In genomic region chr6:28866342-28867077, GRCh38 we compare ENCODE assay signal across 1 cellular context.
TF ChIP-seq lines count a peak whose summit lies in the region.

No MANE protein-coding gene starts in this region.

TF ChIP-seq in HepG2, 621 proteins besides CTCF, POLR2A, EP300 and RAD21 (continued from another document and continues in another):
- TF ChIP-seq ZNF609 (CRISPR knock-in tag; IDR thresholded peaks at IDR 0.05; ENCODE audit: borderline replicate concordance) (peak; percentile 53; the same call in 1 of the 2 replicates), ZNF839 (CRISPR knock-in tag; IDR thresholded peaks at IDR 0.05; ENCODE audit: borderline replicate concordance) (0 out of 2 replicates have a peak, but pooled peaks have one; percentile 36), ZNF790 (CRISPR knock-in tag; IDR thresholded peaks at IDR 0.05; ENCODE audit: borderline replicate concordance) (peak; percentile 89; the same call in 1 of the 2 replicates), ZSCAN25 (CRISPR knock-in tag; IDR thresholded peaks at IDR 0.05) (peak; percentile 93), ZNF550 (CRISPR knock-in tag; IDR thresholded peaks at IDR 0.05; ENCODE audit: borderline replicate concordance) (no peak), GATAD1 (CRISPR knock-in tag; IDR thresholded peaks at IDR 0.05) (0 out of 2 replicates have a peak, but pooled peaks have one; percentile 28), ZNF124 (CRISPR knock-in tag; IDR thresholded peaks at IDR 0.05) (peak; percentile 53; the same call in 1 of the 2 replicates), TCF12 (IDR thresholded peaks at IDR 0.05) (no peak), TCF12 (CRISPR knock-in tag; IDR thresholded peaks at IDR 0.05) (peak; percentile 74; the same call in 1 of the 2 replicates), SIN3A (IDR thresholded peaks at IDR 0.05; ENCODE audit: borderline replicate concordance, low read depth, low read length) (peak; percentile 53; the same call in 1 of the 2 replicates), ZNF24 (IDR thresholded peaks at IDR 0.05) (0 out of 2 replicates have a peak, but pooled peaks have one; percentile 13), GATAD2A (CRISPR knock-in tag; IDR thresholded peaks at IDR 0.05) (peak; percentile 41; the same call in 1 of the 2 replicates), ZNF629 (CRISPR knock-in tag; conservative IDR thresholded peaks at IDR 0.05) (no peak; the same call in 1 of the 2 replicates), ZNF598 (CRISPR knock-in tag; IDR thresholded peaks at IDR 0.05; ENCODE audit: borderline replicate concordance) (peak; percentile 93), ZNF850 (CRISPR knock-in tag; conservative IDR thresholded peaks at IDR 0.05) (no peak), MIER2 (CRISPR knock-in tag; IDR thresholded peaks at IDR 0.05) (peak; percentile 59; the same call in 1 of the 2 replicates), HDAC1 (CRISPR knock-in tag; IDR thresholded peaks at IDR 0.05) (peak; percentile 70), EHMT2 (IDR thresholded peaks at IDR 0.05; ENCODE audit: borderline replicate concordance, low read depth, low read length) (no peak), ZFP36L2 (CRISPR knock-in tag; IDR thresholded peaks at IDR 0.05) (no peak), ZNF260 (CRISPR knock-in tag; IDR thresholded peaks at IDR 0.05; ENCODE audit: borderline replicate concordance, low read depth) (no peak), POLR2G (IDR thresholded peaks at IDR 0.05; ENCODE audit: low read depth, low read length) (peak; percentile 63), SRSF1 (optimal IDR thresholded peaks at IDR 0.05; ENCODE audit: low read depth, low read length) (no peak), KMT2A (CRISPR knock-in tag; IDR thresholded peaks at IDR 0.05) (peak; percentile 61; the same call in 1 of the 2 replicates), ZNF563 (CRISPR knock-in tag; IDR thresholded peaks at IDR 0.05) (peak; percentile 98), ZNF207 (IDR thresholded peaks at IDR 0.05; ENCODE audit: borderline replicate concordance) (no peak), FOSL2 (CRISPR knock-in tag; IDR thresholded peaks at IDR 0.05) (peak; percentile 10; the same call in 1 of the 2 replicates), MXI1 (IDR thresholded peaks at IDR 0.05; ENCODE audit: borderline replicate concordance, low read depth, low read length) (no peak), MED1 (CRISPR knock-in tag; IDR thresholded peaks at IDR 0.05) (peak; percentile 56; the same call in 1 of the 2 replicates), ZNF253 (CRISPR knock-in tag; IDR thresholded peaks at IDR 0.05; ENCODE audit: borderline replicate concordance) (peak; percentile 20; the same call in 1 of the 2 replicates), MAFG (CRISPR knock-in tag; IDR thresholded peaks at IDR 0.05) (no peak), GMEB1 (CRISPR knock-in tag; IDR thresholded peaks at IDR 0.05; ENCODE audit: borderline replicate concordance) (peak; percentile 70; the same call in 1 of the 2 replicates), PCBP2 (optimal IDR thresholded peaks at IDR 0.05; ENCODE audit: low read depth, low read length, poor library complexity, severe bottlenecking) (no peak), MEIS1 (CRISPR knock-in tag; IDR thresholded peaks at IDR 0.05; ENCODE audit: borderline replicate concordance) (peak; percentile 44; the same call in 1 of the 2 replicates), GATA4 (IDR thresholded peaks at IDR 0.05; ENCODE audit: borderline replicate concordance, low read depth) (no peak), ZNF468 (CRISPR knock-in tag; IDR thresholded peaks at IDR 0.05) (no peak), ZNF670 (CRISPR knock-in tag; IDR thresholded peaks at IDR 0.05; ENCODE audit: borderline replicate concordance) (peak; percentile 75), ZNF18 (CRISPR knock-in tag; IDR thresholded peaks at IDR 0.05; ENCODE audit: insufficient replicate concordance) (peak; percentile 76), ZNF17 (CRISPR knock-in tag; IDR thresholded peaks at IDR 0.05) (no peak), ZNF264 (CRISPR knock-in tag; IDR thresholded peaks at IDR 0.05) (peak; percentile 62; the same call in 1 of the 2 replicates)
- TF ChIP-seq, protein P1, sequence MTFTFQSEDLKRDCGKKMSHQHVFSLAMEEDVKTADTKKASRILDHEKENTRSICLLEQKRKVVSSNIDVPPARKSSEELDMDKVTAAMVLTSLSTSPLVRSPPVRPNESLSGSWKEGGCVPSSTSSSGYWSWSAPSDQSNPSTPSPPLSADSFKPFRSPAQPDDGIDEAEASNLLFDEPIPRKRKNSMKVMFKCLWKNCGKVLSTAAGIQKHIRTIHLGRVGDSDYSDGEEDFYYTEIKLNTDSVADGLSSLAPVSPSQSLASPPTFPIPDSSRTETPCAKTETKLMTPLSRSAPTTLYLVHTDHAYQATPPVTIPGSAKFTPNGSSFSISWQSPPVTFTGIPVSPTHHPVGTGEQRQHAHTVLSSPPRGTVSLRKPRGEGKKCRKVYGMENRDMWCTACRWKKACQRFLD (CRISPR knock-in tag; IDR thresholded peaks at IDR 0.05; ENCODE audit: borderline replicate concordance), result peak; percentile 90; the same call in 1 of the 2 replicates
- TF ChIP-seq, protein P2, sequence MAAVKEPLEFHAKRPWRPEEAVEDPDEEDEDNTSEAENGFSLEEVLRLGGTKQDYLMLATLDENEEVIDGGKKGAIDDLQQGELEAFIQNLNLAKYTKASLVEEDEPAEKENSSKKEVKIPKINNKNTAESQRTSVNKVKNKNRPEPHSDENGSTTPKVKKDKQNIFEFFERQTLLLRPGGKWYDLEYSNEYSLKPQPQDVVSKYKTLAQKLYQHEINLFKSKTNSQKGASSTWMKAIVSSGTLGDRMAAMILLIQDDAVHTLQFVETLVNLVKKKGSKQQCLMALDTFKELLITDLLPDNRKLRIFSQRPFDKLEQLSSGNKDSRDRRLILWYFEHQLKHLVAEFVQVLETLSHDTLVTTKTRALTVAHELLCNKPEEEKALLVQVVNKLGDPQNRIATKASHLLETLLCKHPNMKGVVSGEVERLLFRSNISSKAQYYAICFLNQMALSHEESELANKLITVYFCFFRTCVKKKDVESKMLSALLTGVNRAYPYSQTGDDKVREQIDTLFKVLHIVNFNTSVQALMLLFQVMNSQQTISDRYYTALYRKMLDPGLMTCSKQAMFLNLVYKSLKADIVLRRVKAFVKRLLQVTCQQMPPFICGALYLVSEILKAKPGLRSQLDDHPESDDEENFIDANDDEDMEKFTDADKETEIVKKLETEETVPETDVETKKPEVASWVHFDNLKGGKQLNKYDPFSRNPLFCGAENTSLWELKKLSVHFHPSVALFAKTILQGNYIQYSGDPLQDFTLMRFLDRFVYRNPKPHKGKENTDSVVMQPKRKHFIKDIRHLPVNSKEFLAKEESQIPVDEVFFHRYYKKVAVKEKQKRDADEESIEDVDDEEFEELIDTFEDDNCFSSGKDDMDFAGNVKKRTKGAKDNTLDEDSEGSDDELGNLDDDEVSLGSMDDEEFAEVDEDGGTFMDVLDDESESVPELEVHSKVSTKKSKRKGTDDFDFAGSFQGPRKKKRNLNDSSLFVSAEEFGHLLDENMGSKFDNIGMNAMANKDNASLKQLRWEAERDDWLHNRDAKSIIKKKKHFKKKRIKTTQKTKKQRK (IDR thresholded peaks at IDR 0.05; ENCODE audit: low read length), result no peak
- TF ChIP-seq, protein P3, sequence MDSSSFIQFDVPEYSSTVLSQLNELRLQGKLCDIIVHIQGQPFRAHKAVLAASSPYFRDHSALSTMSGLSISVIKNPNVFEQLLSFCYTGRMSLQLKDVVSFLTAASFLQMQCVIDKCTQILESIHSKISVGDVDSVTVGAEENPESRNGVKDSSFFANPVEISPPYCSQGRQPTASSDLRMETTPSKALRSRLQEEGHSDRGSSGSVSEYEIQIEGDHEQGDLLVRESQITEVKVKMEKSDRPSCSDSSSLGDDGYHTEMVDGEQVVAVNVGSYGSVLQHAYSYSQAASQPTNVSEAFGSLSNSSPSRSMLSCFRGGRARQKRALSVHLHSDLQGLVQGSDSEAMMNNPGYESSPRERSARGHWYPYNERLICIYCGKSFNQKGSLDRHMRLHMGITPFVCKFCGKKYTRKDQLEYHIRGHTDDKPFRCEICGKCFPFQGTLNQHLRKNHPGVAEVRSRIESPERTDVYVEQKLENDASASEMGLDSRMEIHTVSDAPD (CRISPR knock-in tag; IDR thresholded peaks at IDR 0.05), result peak; percentile 46; the same call in 1 of the 2 replicates
- TF ChIP-seq, protein P4, sequence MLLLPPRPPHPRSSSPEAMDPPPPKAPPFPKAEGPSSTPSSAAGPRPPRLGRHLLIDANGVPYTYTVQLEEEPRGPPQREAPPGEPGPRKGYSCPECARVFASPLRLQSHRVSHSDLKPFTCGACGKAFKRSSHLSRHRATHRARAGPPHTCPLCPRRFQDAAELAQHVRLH (CRISPR knock-in tag; IDR thresholded peaks at IDR 0.05; ENCODE audit: borderline replicate concordance, low read depth), result peak; percentile 60
- TF ChIP-seq, protein P5, sequence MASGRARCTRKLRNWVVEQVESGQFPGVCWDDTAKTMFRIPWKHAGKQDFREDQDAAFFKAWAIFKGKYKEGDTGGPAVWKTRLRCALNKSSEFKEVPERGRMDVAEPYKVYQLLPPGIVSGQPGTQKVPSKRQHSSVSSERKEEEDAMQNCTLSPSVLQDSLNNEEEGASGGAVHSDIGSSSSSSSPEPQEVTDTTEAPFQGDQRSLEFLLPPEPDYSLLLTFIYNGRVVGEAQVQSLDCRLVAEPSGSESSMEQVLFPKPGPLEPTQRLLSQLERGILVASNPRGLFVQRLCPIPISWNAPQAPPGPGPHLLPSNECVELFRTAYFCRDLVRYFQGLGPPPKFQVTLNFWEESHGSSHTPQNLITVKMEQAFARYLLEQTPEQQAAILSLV (CRISPR knock-in tag; IDR thresholded peaks at IDR 0.05; ENCODE audit: borderline replicate concordance), result peak; percentile 94; the same call in 1 of the 2 replicates
- TF ChIP-seq, protein P6, sequence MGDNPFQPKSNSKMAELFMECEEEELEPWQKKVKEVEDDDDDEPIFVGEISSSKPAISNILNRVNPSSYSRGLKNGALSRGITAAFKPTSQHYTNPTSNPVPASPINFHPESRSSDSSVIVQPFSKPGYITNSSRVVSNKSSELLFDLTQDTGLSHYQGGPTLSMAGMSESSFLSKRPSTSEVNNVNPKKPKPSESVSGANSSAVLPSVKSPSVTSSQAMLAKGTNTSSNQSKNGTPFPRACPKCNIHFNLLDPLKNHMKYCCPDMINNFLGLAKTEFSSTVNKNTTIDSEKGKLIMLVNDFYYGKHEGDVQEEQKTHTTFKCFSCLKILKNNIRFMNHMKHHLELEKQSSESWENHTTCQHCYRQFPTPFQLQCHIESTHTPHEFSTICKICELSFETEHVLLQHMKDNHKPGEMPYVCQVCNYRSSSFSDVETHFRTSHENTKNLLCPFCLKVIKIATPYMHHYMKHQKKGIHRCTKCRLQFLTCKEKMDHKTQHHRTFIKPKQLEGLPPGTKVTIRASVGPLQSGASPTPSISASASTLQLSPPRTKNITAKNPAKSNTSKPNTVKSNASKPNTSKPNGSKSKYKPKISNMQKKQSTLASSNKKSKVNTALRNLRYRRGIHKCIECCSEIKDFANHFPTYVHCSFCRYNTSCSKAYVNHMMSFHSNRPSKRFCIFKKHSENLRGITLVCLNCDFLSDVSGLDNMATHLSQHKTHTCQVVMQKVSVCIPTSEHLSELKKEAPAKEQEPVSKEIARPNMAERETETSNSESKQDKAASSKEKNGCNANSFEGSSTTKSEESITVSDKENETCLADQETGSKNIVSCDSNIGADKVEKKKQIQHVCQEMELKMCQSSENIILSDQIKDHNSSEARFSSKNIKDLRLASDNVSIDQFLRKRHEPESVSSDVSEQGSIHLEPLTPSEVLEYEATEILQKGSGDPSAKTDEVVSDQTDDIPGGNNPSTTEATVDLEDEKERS (CRISPR knock-in tag; IDR thresholded peaks at IDR 0.05), result peak; percentile 79
